ENCODE assay signal across 26 cellular contexts in genomic region chr3:5766848-5767247, GRCh38.
"Had no signal": no experiment of that assay in that cellular context is flagged by ENCODE, and none has a peak within 500 bp of the region (broad histone marks: within the 10 kb centered on the region; RNA-seq: fewer than 3 reads in every experiment).

No MANE protein-coding gene starts in this region.

- ATAC-seq: activated CD4-positive, alpha-beta T cell treated with anti-CD3 and anti-CD28 coated beads for 36 hours; activated CD8-positive, alpha-beta memory T cell treated with anti-CD3 and anti-CD28 coated beads, Interleukin-2, amount 10 ng/mL, durations not matched to agents 7 days and 5 days; activated CD8-positive, alpha-beta T cell treated with anti-CD3 and anti-CD28 coated beads, Interleukin-2, amount 10 ng/mL, durations not matched to agents 7 days and 5 days; activated naive CD8-positive, alpha-beta T cell treated with anti-CD3 and anti-CD28 coated beads, Interleukin-2, amount 50 U/mL, for 24 hours; foreskin keratinocyte; gastrocnemius medialis; heart left ventricle; T-helper 17 cell had no signal

- DNase-seq: activated CD4-positive, alpha-beta memory T cell treated with anti-CD3 and anti-CD28 coated beads for 36 hours; activated CD4-positive, alpha-beta T cell treated with anti-CD3 and anti-CD28 coated beads for 36 hours; activated CD4-positive, alpha-beta T cell treated with anti-CD3 and anti-CD28 coated beads, Interleukin-2, amount 10 ng/mL, durations not matched to agents 24 days and 14 days; activated CD4-positive, CD25-positive, alpha-beta regulatory T cell; activated CD4-positive, CD25-positive, alpha-beta regulatory T cell treated with anti-CD3 and anti-CD28 coated beads, Interleukin-2, amount 50 U/mL, for 72 hours; activated CD8-positive, alpha-beta memory T cell treated with anti-CD3 and anti-CD28 coated beads, Interleukin-2, amount 10 ng/mL, durations not matched to agents 7 days and 5 days; activated CD8-positive, alpha-beta memory T cell treated with anti-CD3 and anti-CD28 coated beads, Interleukin-2, amount 50 U/mL, for 4 hours; activated CD8-positive, alpha-beta T cell treated with anti-CD3 and anti-CD28 coated beads, Interleukin-2, amount 10 ng/mL, durations not matched to agents 7 days and 5 days; activated effector memory CD4-positive, alpha-beta T cell treated with anti-CD3 and anti-CD28 coated beads, Interleukin-2, amount 50 U/mL, for 16 hours; activated naive CD4-positive, alpha-beta T cell treated with anti-CD3 and anti-CD28 coated beads for 36 hours; activated naive CD8-positive, alpha-beta T cell treated with anti-CD3 and anti-CD28 coated beads for 36 hours; activated naive CD8-positive, alpha-beta T cell treated with anti-CD3 and anti-CD28 coated beads, Interleukin-2, amount 50 U/mL, for 24 hours; activated T-cell treated with anti-CD3 and anti-CD28 coated beads, Interleukin-2, amount 50 U/mL, for 1 hour; activated T-cell treated with anti-CD3 and anti-CD28 coated beads, Interleukin-2, amount 50 U/mL, for 48 hours; adrenal gland; amygdala; brain microvascular endothelial cell; dorsolateral prefrontal cortex; effector memory CD4-positive, alpha-beta T cell; endodermal cell; foreskin keratinocyte; gastrocnemius medialis; glutamatergic neuron; heart left ventricle; T-helper 17 cell; T1000 had no signal
